Comparison of ENCODE assay signal across 9 cellular contexts in genomic region chr2:16218651-16219050, GRCh38.
DNase-seq lines count a peak whose midpoint lies in the region; ATAC-seq and TF ChIP-seq lines count a peak whose summit lies in the region.
"Had no signal": no experiment of that assay in that cellular context is flagged by ENCODE, and none has a peak within 500 bp of the region (broad histone marks: within the 10 kb centered on the region; RNA-seq: fewer than 3 reads in every experiment).

No MANE protein-coding gene starts in this region.

- TF ChIP-seq CTCF in Calu3 (IDR thresholded peaks at IDR 0.05; ENCODE audit: unreplicated experiment): peak; percentile 12

- peaks cover 27% of the 10 kb centered on the region for H3K27me3 Mint-ChIP-seq in Calu3 (ENCODE audit: unreplicated experiment)

- BruUV-seq in Calu3 (replicated peaks; lab: Mats Ljungman, UMichigan): no TSS peak

- H3K36me3 Mint-ChIP-seq in Calu3 (ENCODE audit: insufficient read depth, unreplicated experiment): no peaks in the 10 kb centered on the region

- DNase-seq in Calu3: peak; percentile 53
- peak; percentile 14 for DNase-seq in RKO (ENCODE audit: low spot score)
- DNase-seq in left colon: peak in 1 of 2 donors; percentile 70
- DNase-seq in NCI-H226: no peak
- no peak for DNase-seq in activated naive CD4-positive, alpha-beta T cell treated with Interleukin-2 at 50 U/mL for 16 hours
- DNase-seq: SW 1271 had no signal

- intact Hi-C loops in Calu3 (cut with micrococcal nuclease; ENCODE audit: unreplicated experiment) (loop anchor here (2.0 kb wide), 1 partner anchor 278 kb away; the partner anchor contains the start of gene MYCN), left colon (cut with DNase I, micrococcal nuclease) (no loop called here)

- ATAC-seq in GM19351 (IDR thresholded peaks at IDR 0.05; ENCODE audit: unreplicated experiment): peak; percentile 61
- peak; percentile 94 for ATAC-seq in left colon
- no peak for ATAC-seq in HG02938 (IDR thresholded peaks at IDR 0.05; ENCODE audit: unreplicated experiment)
- no peak for ATAC-seq in HG02798 (IDR thresholded peaks at IDR 0.05; ENCODE audit: poor library complexity, unreplicated experiment)

- H3K27ac Mint-ChIP-seq in Calu3 (ENCODE audit: unreplicated experiment): no peak overlapping the region

- CTCF ChIA-PET in Calu3 (lab: Charles Lee): interaction anchor here (0.6 to 1.4 kb wide), 4 partner anchors 76 to 355 kb away, joined by 3 to 7 read pairs (median 4); no protein-coding TSS in a partner anchor

- no peaks in the 10 kb centered on the region for H3K4me1 Mint-ChIP-seq in Calu3 (ENCODE audit: low read depth, unreplicated experiment)

- H3K9me3 Mint-ChIP-seq in Calu3 (ENCODE audit: low read depth, unreplicated experiment): no peaks in the 10 kb centered on the region

- H3K4me3 Mint-ChIP-seq in Calu3 (ENCODE audit: low read depth, unreplicated experiment): no peak overlapping the region

Comparison
In these comparisons a context has a peak if more than half of its experiments do, and no peak if none do; other contexts are left out.
1. DNase-seq: peak in Calu3 (single experiment) and RKO (single experiment); none in NCI-H226 (single experiment) and activated naive CD4-positive, alpha-beta T cell treated with Interleukin-2 at 50 U/mL for 16 hours (single experiment).
2. ATAC-seq: peak in GM19351 (single experiment) and left colon (single experiment); none in HG02938 (single experiment) and HG02798 (single experiment).